In the genomic region with DNA sequence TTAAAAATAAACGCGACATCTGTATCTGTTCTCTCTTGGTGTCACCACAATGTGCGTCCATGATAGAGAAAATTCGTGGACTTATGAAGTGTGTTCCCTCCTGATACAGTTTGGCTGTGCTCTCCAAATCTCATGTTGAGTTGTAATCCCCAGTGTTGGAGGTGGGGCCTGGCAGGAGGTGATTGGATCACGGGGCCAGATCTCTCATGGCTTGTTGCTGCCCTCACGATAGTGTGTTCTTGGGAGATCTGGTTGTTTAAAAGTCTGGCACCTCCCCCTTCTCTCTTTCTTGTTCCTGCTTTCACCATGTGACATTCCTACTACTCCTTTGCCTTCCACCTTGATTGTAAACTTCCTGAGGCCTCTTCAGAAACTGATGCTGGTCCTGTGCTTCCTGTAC, we compare ENCODE assay signal across 1 cellular context.
TF ChIP-seq lines count a peak whose summit lies in the region.

No MANE protein-coding gene starts in this region.

TF ChIP-seq in WTC11, 78 proteins besides CTCF, POLR2A, EP300 and RAD21 (continued from another document):
- TF ChIP-seq, protein P1, sequence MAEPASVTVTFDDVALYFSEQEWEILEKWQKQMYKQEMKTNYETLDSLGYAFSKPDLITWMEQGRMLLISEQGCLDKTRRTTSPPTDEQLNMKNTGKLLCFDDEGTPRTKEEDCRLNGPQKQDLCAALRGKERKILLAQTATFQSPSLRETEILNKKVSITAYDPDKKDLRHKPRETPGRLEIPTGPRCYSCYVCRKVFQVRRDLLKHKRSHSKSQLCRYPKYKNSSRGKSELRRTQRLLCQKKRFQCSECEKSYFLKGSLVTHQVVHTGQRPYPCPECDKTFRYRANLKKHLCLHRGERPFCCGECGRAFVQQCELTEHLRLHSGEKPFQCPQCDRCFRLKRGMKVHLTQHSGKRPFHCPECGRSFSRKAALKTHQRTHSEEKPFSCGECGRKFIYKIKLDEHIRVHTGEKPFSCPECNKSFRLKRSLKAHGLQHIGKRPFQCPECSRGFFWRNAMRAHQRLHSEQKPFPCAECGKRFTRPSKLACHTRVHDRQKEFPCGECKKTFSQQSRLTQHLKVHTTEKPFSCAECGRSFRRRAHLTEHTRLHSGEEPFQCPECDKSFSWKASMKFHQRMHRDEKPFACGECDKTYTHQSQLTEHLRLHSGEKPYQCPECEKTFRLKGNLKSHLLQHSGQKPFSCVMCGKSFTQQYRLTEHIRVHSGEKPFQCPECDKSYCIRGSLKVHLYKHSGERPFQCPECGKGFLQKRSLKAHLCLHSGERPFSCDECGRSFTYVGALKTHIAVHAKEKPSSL (CRISPR knock-in tag; conservative IDR thresholded peaks at IDR 0.05), result no peak
- TF ChIP-seq RORB (CRISPR knock-in tag; IDR thresholded peaks at IDR 0.05), result no peak
- TF ChIP-seq, protein P2, sequence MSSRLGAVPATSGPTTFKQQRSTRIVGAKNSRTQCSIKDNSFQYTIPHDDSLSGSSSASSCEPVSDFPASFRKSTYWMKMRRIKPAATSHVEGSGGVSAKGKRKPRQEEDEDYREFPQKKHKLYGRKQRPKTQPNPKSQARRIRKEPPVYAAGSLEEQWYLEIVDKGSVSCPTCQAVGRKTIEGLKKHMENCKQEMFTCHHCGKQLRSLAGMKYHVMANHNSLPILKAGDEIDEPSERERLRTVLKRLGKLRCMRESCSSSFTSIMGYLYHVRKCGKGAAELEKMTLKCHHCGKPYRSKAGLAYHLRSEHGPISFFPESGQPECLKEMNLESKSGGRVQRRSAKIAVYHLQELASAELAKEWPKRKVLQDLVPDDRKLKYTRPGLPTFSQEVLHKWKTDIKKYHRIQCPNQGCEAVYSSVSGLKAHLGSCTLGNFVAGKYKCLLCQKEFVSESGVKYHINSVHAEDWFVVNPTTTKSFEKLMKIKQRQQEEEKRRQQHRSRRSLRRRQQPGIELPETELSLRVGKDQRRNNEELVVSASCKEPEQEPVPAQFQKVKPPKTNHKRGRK (CRISPR knock-in tag; IDR thresholded peaks at IDR 0.05; ENCODE audit: borderline replicate concordance), result no peak
